ENCODE assay signal across 17 cellular contexts in genomic region chr9:82140471-82140870, GRCh38.
"Had no signal": no experiment of that assay in that cellular context is flagged by ENCODE, and none has a peak within 500 bp of the region (broad histone marks: within the 10 kb centered on the region; RNA-seq: fewer than 3 reads in every experiment).

No MANE protein-coding gene starts in this region.

- H3K27me3 ChIP-seq: brain microvascular endothelial cell, ovary, right lobe of liver, suprapubic skin had no signal

- H3K36me3 ChIP-seq: brain microvascular endothelial cell, heart right ventricle, ovary, right lobe of liver, suprapubic skin had no signal

- H3K4me1 ChIP-seq: heart right ventricle, psoas muscle, right lobe of liver, suprapubic skin had no signal

- H3K4me3 ChIP-seq: coronary artery, heart right ventricle, ovary, psoas muscle, right lobe of liver, suprapubic skin had no signal

- H3K9me3 ChIP-seq: ovary, psoas muscle, right lobe of liver, suprapubic skin had no signal

- H3K27ac ChIP-seq: brain microvascular endothelial cell, coronary artery, heart right ventricle, ovary, psoas muscle, right lobe of liver, suprapubic skin had no signal

- ATAC-seq: activated CD8-positive, alpha-beta T cell treated with anti-CD3 and anti-CD28 coated beads for 36 hours; heart right ventricle; natural killer cell; psoas muscle; right lobe of liver; stimulated activated naive CD8-positive, alpha-beta T cell treated with anti-CD3 and anti-CD28 coated beads, Interleukin-15, amount 100 ng/mL, for 72 hours had no signal

- DNase-seq: activated CD4-positive, alpha-beta T cell treated with anti-CD3 and anti-CD28 coated beads, Interleukin-2, amount 10 ng/mL, durations not matched to agents 24 days and 14 days; activated CD8-positive, alpha-beta T cell treated with anti-CD3 and anti-CD28 coated beads for 36 hours; activated naive CD4-positive, alpha-beta T cell treated with anti-CD3 and anti-CD28 coated beads for 36 hours; activated T-cell treated with anti-CD3 and anti-CD28 coated beads, Interleukin-2, amount 50 U/mL, for 1 hour; brain microvascular endothelial cell; heart right ventricle; immature natural killer cell; natural killer cell; ovary; psoas muscle; right lobe of liver; small intestine; stimulated activated CD4-positive, alpha-beta T cell treated with anti-CD3 and anti-CD28 coated beads, Interleukin-15, amount 100 ng/mL, for 24 hours; stimulated activated CD4-positive, alpha-beta T cell treated with anti-CD3 and anti-CD28 coated beads, Interleukin-4, amount 100 ng/mL, for 1 hour; stimulated activated naive CD8-positive, alpha-beta T cell treated with anti-CD3 and anti-CD28 coated beads, Interleukin-15, amount 100 ng/mL, for 72 hours had no signal
